7 cellular contexts compared by ENCODE assay signal in the genomic region with DNA sequence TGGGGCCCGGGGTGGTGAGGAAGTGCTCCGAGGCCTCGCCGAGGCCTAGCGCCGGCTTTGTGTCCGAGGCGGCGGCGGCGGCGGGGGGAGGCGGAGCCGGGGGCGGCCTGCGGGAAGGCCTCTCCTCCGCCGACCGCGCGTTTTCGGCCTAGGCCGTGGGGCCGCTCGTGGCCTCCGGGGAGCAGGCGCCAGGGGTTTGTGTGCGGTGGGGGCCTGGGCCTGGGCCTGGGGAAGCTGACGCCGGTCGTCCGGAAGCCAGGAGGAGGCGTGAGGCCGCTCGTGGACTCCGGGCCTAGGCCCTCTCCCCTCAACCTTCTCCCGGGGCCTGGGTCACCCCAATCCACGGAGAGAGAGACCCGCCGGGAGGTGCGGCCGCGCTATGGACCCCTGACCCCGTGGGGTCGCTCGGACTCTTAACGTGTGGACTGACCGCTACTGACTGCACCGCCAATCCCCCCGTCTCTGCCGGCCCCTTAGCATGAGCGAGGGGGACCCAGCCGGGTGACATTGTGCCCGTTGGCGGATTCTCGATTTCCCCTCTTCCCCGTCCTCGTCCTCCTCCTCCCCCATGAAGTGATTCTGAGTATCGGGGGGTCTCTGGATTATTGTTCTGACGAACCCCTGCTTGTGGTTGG. TPM values are rescaled to one million over a fixed set of nuclear protein-coding genes. Genes with fewer than 3 reads are reported as not detected.
A peak's percentile ranks its signal among the peaks of the same experiment; 100 is the strongest.
DNase-seq lines count a peak whose midpoint lies in the region; ATAC-seq and TF ChIP-seq lines count a peak whose summit lies in the region.

No MANE protein-coding gene starts in this region.

- H3K27ac ChIP-seq in SJSA1 (peak overlapping the region; percentile 96), iPS-20b (ENCODE audit: low read length) (peak overlapping the region; percentile 60), spleen (peak overlapping the region; percentile 93 to 100 (median 100))

- no peak for TF ChIP-seq CTCF in spleen (IDR thresholded peaks at IDR 0.05 in 8 of 11, conservative IDR thresholded peaks at IDR 0.05 in 3 of 11)

- no peak for TF ChIP-seq POLR2A in spleen (IDR thresholded peaks at IDR 0.05)

- peaks cover 43% of the 10 kb centered on the region for H3K36me3 ChIP-seq in SJSA1
- H3K36me3 ChIP-seq in iPS-20b (ENCODE audit: insufficient read depth, low read depth, low read length): peaks cover 13% of the 10 kb centered on the region
- H3K36me3 ChIP-seq in spleen: peaks cover 0 to 3% (median 0%) of the 10 kb centered on the region in 6 donors

- H3K4me1 ChIP-seq in SJSA1 (replicated peaks): peaks cover 32% of the 10 kb centered on the region
- H3K4me1 ChIP-seq in iPS-20b (ENCODE audit: insufficient read depth, low read length): peaks cover 6% of the 10 kb centered on the region; the same call in 1 of the 2 replicates
- peaks cover 27 to 60% (median 48%) of the 10 kb centered on the region in 6 donors for H3K4me1 ChIP-seq in spleen

- DNase-seq in SJSA1 (ENCODE audit: low read depth in 1 of 2, low spot score in 2 of 2): peak in 1 of 2 experiments; percentile 52
- peak; percentile 71 for DNase-seq in astrocyte of the hippocampus (ENCODE audit: low read depth, low spot score)
- peak; percentile 95 for DNase-seq in spleen

- H3K9ac ChIP-seq in iPS-20b (ENCODE audit: low read depth, low read length): peak overlapping the region; percentile 92

- peak; percentile 18 for ATAC-seq in GM18858 (IDR thresholded peaks at IDR 0.05; ENCODE audit: unreplicated experiment)
- ATAC-seq in HG02973 (IDR thresholded peaks at IDR 0.05; ENCODE audit: unreplicated experiment): peak; percentile 25
- no peak for ATAC-seq in GM18519 (IDR thresholded peaks at IDR 0.05; ENCODE audit: low FRiP score, unreplicated experiment)

- WGBS in spleen, 5 donors: 0 to 1% (median 1%) methylated on average over 20 to 60 of the region's 60 CpGs

- intact Hi-C loops in spleen (cut with DNase I; ENCODE audit: low total_unique reads): no loop called here

- no peaks in the 10 kb centered on the region for H3K9me3 ChIP-seq in SJSA1 (replicated peaks)
- no peaks in the 10 kb centered on the region for H3K9me3 ChIP-seq in iPS-20b (ENCODE audit: insufficient read depth, low read depth, low read length)
- no peaks in the 10 kb centered on the region for H3K9me3 ChIP-seq in spleen

- H3K4me3 ChIP-seq in SJSA1 (peak overlapping the region; percentile 89), iPS-20b (ENCODE audit: low read length) (peak overlapping the region; percentile 91), spleen (peak overlapping the region; percentile 67 to 82 (median 76))

- H3K27me3 ChIP-seq in SJSA1 (replicated peaks) (no peaks in the 10 kb centered on the region), iPS-20b (ENCODE audit: insufficient read depth, low read length) (no peaks in the 10 kb centered on the region), spleen (replicated peaks in 1 of 7) (no peaks in the 10 kb centered on the region)

RNA-seq across cellular contexts. Expression of a gene that starts 0.6 kb away (rescaled TPM):
- total RNA-seq in SJSA1 (2014; rRNA removed; shearing (Covaris generic)): 23.6 and 34.9 TPM in 2 replicates
- total RNA-seq in spleen: 10 to 100 TPM; 63.5 to 83.9 (median 72.7) TPM
- 10 to 100 TPM; 34.3 to 39.1 (median 34.7) TPM for polyA plus RNA-seq in spleen
